Comparison of ENCODE assay signal across 19 cellular contexts in genomic region chr9:36637491-36638270, GRCh38.
DNase-seq lines count a peak whose midpoint lies in the region; ATAC-seq and TF ChIP-seq lines count a peak whose summit lies in the region.
"Had no signal": no experiment of that assay in that cellular context is flagged by ENCODE, and none has a peak within 500 bp of the region (broad histone marks: within the 10 kb centered on the region; RNA-seq: fewer than 3 reads in every experiment).

No MANE protein-coding gene starts in this region.

- peaks cover 16% of the 10 kb centered on the region for H3K79me2 ChIP-seq in MM.1S (ENCODE audit: low read length)

- no peak overlapping the region for H3K4me3 ChIP-seq in A673 (ENCODE audit: low read depth, low read length, poor library complexity, severe bottlenecking)
- H3K4me3 ChIP-seq in Panc1 (ENCODE audit: low read depth in 2 of 2, low read length in 2 of 2), result no peak overlapping the region
- H3K4me3 ChIP-seq in fibroblast of pulmonary artery (replicated peaks; ENCODE audit: low read depth, low read length), result no peak overlapping the region
- no peak overlapping the region for H3K4me3 ChIP-seq in MM.1S (ENCODE audit: low read length)
- H3K4me3 ChIP-seq: skin epidermis, stomach had no signal

- peaks cover 3% of the 10 kb centered on the region for H3K4me1 ChIP-seq in A673 (ENCODE audit: insufficient read depth, low read length, poor library complexity, severe bottlenecking)
- H3K4me1 ChIP-seq in Panc1 (ENCODE audit: control insufficient read depth, insufficient read depth, low read length), result no peaks in the 10 kb centered on the region
- no peaks in the 10 kb centered on the region for H3K4me1 ChIP-seq in MM.1S (ENCODE audit: low read length)

- ATAC-seq in Panc1, result no peak

- intact Hi-C loops in A673 (cut with micrococcal nuclease; ENCODE audit: unreplicated experiment), result no loop called here
- intact Hi-C loops in Panc1 (cut with micrococcal nuclease; ENCODE audit: unreplicated experiment), result no loop called here

- peaks cover 35% of the 10 kb centered on the region for H3K36me3 ChIP-seq in A673 (ENCODE audit: insufficient read depth, low read length, poor library complexity, severe bottlenecking)
- peaks cover 18% of the 10 kb centered on the region; the same call in 1 of the 2 replicates for H3K36me3 ChIP-seq in Panc1 (ENCODE audit: control insufficient read depth, insufficient read depth, low read length)
- peaks cover 8% of the 10 kb centered on the region for H3K36me3 ChIP-seq in MM.1S (replicated peaks; ENCODE audit: insufficient read depth, low read length)
- H3K36me3 ChIP-seq: stomach had no signal

- BruUV-seq in A673 (replicated peaks; lab: Mats Ljungman, UMichigan) (no TSS peak), Panc1 (replicated peaks; lab: Mats Ljungman, UMichigan) (TSS peak; percentile 15)

- H3K27ac ChIP-seq in A673 (ENCODE audit: low read depth, low read length, poor library complexity, severe bottlenecking) (no peak overlapping the region), Panc1 (ENCODE audit: low read length) (no peak overlapping the region), MM.1S (ENCODE audit: low read length) (no peak overlapping the region)
- H3K27ac ChIP-seq: skin epidermis, stomach had no signal

- H2AFZ ChIP-seq in MM.1S (ENCODE audit: low read length), result no peak overlapping the region

- no peak overlapping the region for H3K4me2 ChIP-seq in MM.1S (ENCODE audit: low read depth, low read length)

- H3F3A ChIP-seq in MM.1S (ENCODE audit: insufficient read depth, low read length), result no peaks in the 10 kb centered on the region

- H4K20me1 ChIP-seq in MM.1S (ENCODE audit: insufficient read depth, low read length), result no peaks in the 10 kb centered on the region

- no peaks in the 10 kb centered on the region for H3K9me2 ChIP-seq in MM.1S (replicated peaks; ENCODE audit: insufficient read depth, low read length)

- DNase-seq in A673 (ENCODE audit: low spot score) (peak; percentile 30), GM13976 (ENCODE audit: low spot score) (no peak), Panc1 (ENCODE audit: low read depth, low spot score) (no peak), fibroblast of pulmonary artery (ENCODE audit: low read depth) (peak; percentile 35), NK-92 (lab: John Stamatoyannopoulos, UW; ENCODE audit: unreplicated experiment) (no peak), islet precursor cell (no peak), DMS153 treated with DMSO at 0.1 percent for 48 hours (lab: John Stamatoyannopoulos, UW; ENCODE audit: unreplicated experiment) (no peak), MM.1S (no peak)
- DNase-seq: activated CD4-positive, alpha-beta T cell treated with anti-CD3 and anti-CD28 coated beads for 48 hours; activated T-cell treated with anti-CD3 and anti-CD28 coated beads, Interleukin-2, amount 50 U/mL, for 1 hour; Calu3; HCEC 1CT; KG1; NCI-H1694; NCI-H748 treated with DMSO at 0.1 percent for 48 hours; Right ventricle myocardium superior; stomach; T-helper 9 cell had no signal

- no peaks in the 10 kb centered on the region for H3K27me3 ChIP-seq in A673 (replicated peaks; ENCODE audit: insufficient read depth, low read depth, low read length, poor library complexity)
- no peaks in the 10 kb centered on the region for H3K27me3 ChIP-seq in Panc1 (ENCODE audit: control insufficient read depth, insufficient read depth, low read length)
- no peaks in the 10 kb centered on the region for H3K27me3 ChIP-seq in MM.1S (replicated peaks; ENCODE audit: insufficient read depth, low read length)
- H3K27me3 ChIP-seq: stomach had no signal

- peak; percentile 46 for TF ChIP-seq CTCF in A673 (conservative IDR thresholded peaks at IDR 0.05; ENCODE audit: low read depth, low read length)
- peak; percentile 13 for TF ChIP-seq CTCF in GM13976 (IDR thresholded peaks at IDR 0.05; ENCODE audit: borderline replicate concordance, control extremely low read depth, extremely low read depth, insufficient read depth, missing control alignments)
- no peak for TF ChIP-seq CTCF in Panc1 (IDR thresholded peaks at IDR 0.05)
- peak; percentile 19 for TF ChIP-seq CTCF in fibroblast of pulmonary artery (IDR thresholded peaks at IDR 0.05; ENCODE audit: low read length, missing control alignments)
- no peak for TF ChIP-seq CTCF in MM.1S (IDR thresholded peaks at IDR 0.05; ENCODE audit: low read length)

- in situ Hi-C loops in GM13976 (cut with MboI; ENCODE audit: low sequenced_read_pairs, unreplicated experiment), result no loop called here
- in situ Hi-C loops in Panc1 (cut with HindIII; ENCODE audit: low pct_unique_long_range_greater_than_20kb, low sequenced_read_pairs), result no loop called here

- H3K9ac ChIP-seq in MM.1S (ENCODE audit: low read length), result no peak overlapping the region

- H3K9me3 ChIP-seq in A673 (ENCODE audit: low read depth, low read length, poor library complexity, severe bottlenecking), result no peaks in the 10 kb centered on the region
- no peaks in the 10 kb centered on the region for H3K9me3 ChIP-seq in Panc1 (ENCODE audit: control insufficient read depth, insufficient read depth, low read depth, low read length)
- H3K9me3 ChIP-seq in MM.1S (replicated peaks; ENCODE audit: insufficient read depth, low read length), result no peaks in the 10 kb centered on the region
- H3K9me3 ChIP-seq: stomach had no signal

- POLR2A ChIA-PET in A673 (lab: Charles Lee; ENCODE audit: low non-redundant PET), result no interaction called here
- POLR2A ChIA-PET in Panc1 (lab: Charles Lee), result no interaction called here

- CTCF ChIA-PET in A673 (lab: Charles Lee) (no interaction called here), Panc1 (lab: Charles Lee) (no interaction called here)

Comparison
In these comparisons a context has a peak if more than half of its experiments do, and no peak if none do; other contexts are left out.
1. DNase-seq: peak in A673 (single experiment) and fibroblast of pulmonary artery (single experiment); none in GM13976 (single experiment), Panc1 (single experiment), NK-92 (single experiment), islet precursor cell (single experiment), DMS153 treated with DMSO at 0.1 percent for 48 hours (single experiment) and MM.1S (single experiment).
2. CTCF ChIP-seq: peak in A673 (single experiment), GM13976 (single experiment) and fibroblast of pulmonary artery (single experiment); none in Panc1 (single experiment) and MM.1S (single experiment).